8 cellular contexts compared by ENCODE assay signal in the genomic region with DNA sequence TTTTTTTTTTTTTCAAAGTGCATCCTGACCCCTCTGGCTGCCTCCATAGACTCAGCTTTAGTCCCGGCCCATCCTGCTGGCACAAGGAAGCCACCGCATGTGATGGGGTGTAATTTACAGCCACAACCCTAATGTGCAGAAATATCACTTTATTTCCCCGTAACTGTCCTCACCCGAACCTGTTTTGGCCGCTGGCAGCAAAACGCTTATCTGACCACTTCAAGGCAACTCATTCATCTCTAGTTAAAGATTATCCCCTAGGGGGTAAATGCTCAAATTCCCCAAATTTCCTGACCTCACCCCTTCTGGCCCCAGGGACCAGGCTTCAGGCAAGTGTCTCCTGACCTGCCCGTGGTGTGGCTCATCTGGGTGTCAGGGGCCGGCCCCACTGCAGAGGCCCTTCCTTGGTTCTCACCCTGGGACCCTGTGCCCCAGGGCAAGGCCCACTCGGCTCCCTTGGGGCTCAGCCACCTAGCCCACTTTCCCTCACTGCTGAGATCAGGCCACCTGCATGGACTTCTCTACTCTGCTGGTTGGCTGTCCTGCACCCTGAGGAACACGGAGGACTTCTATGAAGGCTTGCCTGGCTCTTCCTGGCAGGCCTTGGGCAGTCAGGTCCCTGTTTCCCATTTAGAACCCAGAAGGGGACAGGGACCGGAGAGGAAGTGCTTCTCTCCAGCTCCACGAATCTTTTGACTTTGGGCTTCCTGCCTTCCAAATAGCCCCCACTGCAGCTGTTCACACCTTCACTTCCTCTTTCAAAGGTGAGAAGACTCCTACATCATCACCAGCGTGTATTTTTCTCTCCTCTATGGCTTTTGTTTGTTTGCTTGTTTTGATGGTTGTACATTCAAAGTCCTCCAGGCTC. TPM values are rescaled to one million over a fixed set of nuclear protein-coding genes. Genes with fewer than 3 reads are reported as not detected.
DNase-seq lines count a peak whose midpoint lies in the region; ATAC-seq and TF ChIP-seq lines count a peak whose summit lies in the region.

No MANE protein-coding gene starts in this region.

- H2AFZ ChIP-seq in trophoblast cell (ENCODE audit: insufficient read depth, low read length, poor library complexity) = no peak overlapping the region

- H3K9me3 ChIP-seq in A673 (ENCODE audit: low read depth, low read length, poor library complexity, severe bottlenecking) (no peaks in the 10 kb centered on the region), trophoblast cell (ENCODE audit: insufficient read depth, low read depth, low read length) (peaks cover 2% of the 10 kb centered on the region)

- no CpG with 5 or more reads among the region's 13 CpGs for WGBS in trophoblast cell (ENCODE audit: extremely low coverage, insufficient coverage, insufficient read length)

- H2BK12ac ChIP-seq in trophoblast cell (ENCODE audit: low read length) = peak overlapping the region; percentile 90

- H3K4me2 ChIP-seq in trophoblast cell (ENCODE audit: low read length) = peak overlapping the region; percentile 78

- peak overlapping the region; percentile 55 for H4K8ac ChIP-seq in trophoblast cell (ENCODE audit: low read depth, low read length)

- H3K79me1 ChIP-seq in trophoblast cell (ENCODE audit: low read length) = peaks cover 14% of the 10 kb centered on the region

- intact Hi-C loops in A673 (cut with micrococcal nuclease; ENCODE audit: unreplicated experiment) = loop anchor here (1.0 to 5.0 kb wide), 3 partner anchors 256 to 430 kb away; no protein-coding TSS in a partner anchor

- H3K36me3 ChIP-seq in A673 (ENCODE audit: insufficient read depth, low read length, poor library complexity, severe bottlenecking) = no peaks in the 10 kb centered on the region
- H3K36me3 ChIP-seq in trophoblast cell (ENCODE audit: control insufficient read depth in 1 of 2, insufficient read depth in 2 of 2, low read length in 2 of 2) = no peaks in the 10 kb centered on the region

- BruUV-seq in A673 (replicated peaks; lab: Mats Ljungman, UMichigan) = no TSS peak

- H2AK5ac ChIP-seq in trophoblast cell (ENCODE audit: low read length) = peak overlapping the region; percentile 72

- no peak overlapping the region for H3K9ac ChIP-seq in trophoblast cell (ENCODE audit: low read length)

- no peak overlapping the region for H4K12ac ChIP-seq in trophoblast cell (ENCODE audit: low read depth, low read length)

- peak overlapping the region; percentile 43 for H3K4me3 ChIP-seq in A673 (ENCODE audit: low read depth, low read length, poor library complexity, severe bottlenecking)
- H3K4me3 ChIP-seq in cardiac fibroblast (replicated peaks in 1 of 2; ENCODE audit: low read depth in 2 of 2, low read length in 2 of 2) = peak overlapping the region; percentile 26 to 50
- H3K4me3 ChIP-seq in trophoblast cell (ENCODE audit: low read depth, low read length) = no peak overlapping the region

- peak overlapping the region; percentile 59 for H3K14ac ChIP-seq in trophoblast cell (ENCODE audit: low read length)

- ATAC-seq in HG03378 (IDR thresholded peaks at IDR 0.05; ENCODE audit: unreplicated experiment) (peak; percentile 42), GM18907 (IDR thresholded peaks at IDR 0.05; ENCODE audit: unreplicated experiment) (no peak)

- H3K27me3 ChIP-seq in A673 (replicated peaks; ENCODE audit: insufficient read depth, low read depth, low read length, poor library complexity) (no peaks in the 10 kb centered on the region), trophoblast cell (ENCODE audit: insufficient read depth, low read length) (no peaks in the 10 kb centered on the region)

- H3K23ac ChIP-seq in trophoblast cell (ENCODE audit: low read length) = no peak overlapping the region

- H3K4ac ChIP-seq in trophoblast cell (ENCODE audit: low read depth, low read length) = peak overlapping the region; percentile 46

- no peak overlapping the region for H3K27ac ChIP-seq in A673 (ENCODE audit: low read depth, low read length, poor library complexity, severe bottlenecking)
- H3K27ac ChIP-seq in trophoblast cell (ENCODE audit: low read depth, low read length) = peak overlapping the region; percentile 85

- peak overlapping the region; percentile 87 for H4K91ac ChIP-seq in trophoblast cell (ENCODE audit: low read depth, low read length)

- H3K79me2 ChIP-seq in trophoblast cell (ENCODE audit: control insufficient read depth, insufficient read depth, low read length, poor library complexity) = peaks cover 4% of the 10 kb centered on the region

- H2BK5ac ChIP-seq in trophoblast cell (ENCODE audit: low read depth, low read length, poor library complexity) = peak overlapping the region; percentile 88

- H2BK120ac ChIP-seq in trophoblast cell (ENCODE audit: insufficient read depth, low read length, poor library complexity) = peak overlapping the region; percentile 48

- TF ChIP-seq CTCF in A673 (conservative IDR thresholded peaks at IDR 0.05; ENCODE audit: low read depth, low read length) (no peak), cardiac fibroblast (IDR thresholded peaks at IDR 0.05; ENCODE audit: low read depth, low read length) (no peak)

- DNase-seq in A673 (ENCODE audit: low spot score) = no peak
- no peak for DNase-seq in cardiac fibroblast (ENCODE audit: low read depth in 2 of 2)
- peak; percentile 70 to 93 for DNase-seq in trophoblast cell
- DNase-seq in NCI-H1694 (lab: John Stamatoyannopoulos, UW) = no peak
- no peak for DNase-seq in NCI-H2081 treated with DMSO at 0.1 percent for 48 hours (lab: John Stamatoyannopoulos, UW)

- in situ Hi-C loops in GM18951 (cut with MboI; ENCODE audit: low sequenced_read_pairs, unreplicated experiment) = no loop called here

- TF ChIP-seq POLR2A in GM18951 (IDR thresholded peaks at IDR 0.05; ENCODE audit: extremely low read depth, insufficient read depth, insufficient read length) = peak; percentile 30

- POLR2A ChIA-PET in A673 (lab: Charles Lee; ENCODE audit: low non-redundant PET) = interaction anchor here (0.6 kb wide), 1 partner anchor 20 kb away, joined by 3 read pairs; no protein-coding TSS in a partner anchor

- peak overlapping the region; percentile 92 for H3K18ac ChIP-seq in trophoblast cell (ENCODE audit: low read length)

- H3K4me1 ChIP-seq in A673 (ENCODE audit: insufficient read depth, low read length, poor library complexity, severe bottlenecking) = no peaks in the 10 kb centered on the region
- H3K4me1 ChIP-seq in trophoblast cell (ENCODE audit: control insufficient read depth in 1 of 2, insufficient read depth in 2 of 2, low read length in 2 of 2) = peaks cover 29 to 37% of the 10 kb centered on the region in 2 experiments

- CTCF ChIA-PET in A673 (lab: Charles Lee) = interaction anchor here (0.5 to 1.7 kb wide), 13 partner anchors 8 to 264 kb away, joined by 3 to 33 read pairs (median 5); no protein-coding TSS in a partner anchor

RNA-seq across cellular contexts. Expression of a gene that starts 53.3 kb away (rescaled TPM):
- total RNA-seq in A673 (2021) = 0.94 and 1.2 TPM in 2 replicates
- 19.6 and 20.6 TPM in 2 replicates for polyA plus RNA-seq in trophoblast cell (2013)

Comparison
In these comparisons a context has a peak if more than half of its experiments do, and no peak if none do; other contexts are left out.
1. DNase-seq: peak in trophoblast cell (2 of 2); none in A673 (single experiment), cardiac fibroblast (0 of 2), NCI-H1694 (single experiment) and NCI-H2081 treated with DMSO at 0.1 percent for 48 hours (single experiment).